36 cellular contexts compared by ENCODE assay signal in genomic region chrX:147675819-147676218, GRCh38.
"Had no signal": no experiment of that assay in that cellular context is flagged by ENCODE, and none has a peak within 500 bp of the region (broad histone marks: within the 10 kb centered on the region; RNA-seq: fewer than 3 reads in every experiment).

No MANE protein-coding gene starts in this region.

- H3K9me3 ChIP-seq: MG63 had no signal

- DNase-seq: activated CD4-positive, alpha-beta memory T cell treated with anti-CD3 and anti-CD28 coated beads, Interleukin-2, amount 10 ng/mL, durations not matched to agents 7 days and 5 days; activated CD4-positive, alpha-beta T cell treated with anti-CD3 and anti-CD28 coated beads for 1 hour; activated CD4-positive, alpha-beta T cell treated with anti-CD3 and anti-CD28 coated beads for 48 hours; activated CD4-positive, CD25-positive, alpha-beta regulatory T cell; activated CD8-positive, alpha-beta memory T cell treated with anti-CD3 and anti-CD28 coated beads for 24 hours; activated CD8-positive, alpha-beta memory T cell treated with anti-CD3 and anti-CD28 coated beads, Interleukin-2, amount 10 ng/mL, durations not matched to agents 7 days and 5 days; activated CD8-positive, alpha-beta memory T cell treated with anti-CD3 and anti-CD28 coated beads, Interleukin-2, amount 50 U/mL, for 48 hours; activated effector memory CD4-positive, alpha-beta T cell treated with Interleukin-2 at 50 U/mL for 16 hours; activated naive CD4-positive, alpha-beta T cell treated with anti-CD3 and anti-CD28 coated beads, Interleukin-2, amount 10 ng/mL, durations not matched to agents 7 days and 5 days; activated naive CD8-positive, alpha-beta T cell treated with anti-CD3 and anti-CD28 coated beads, Interleukin-2, amount 50 U/mL, for 24 hours; activated T-cell treated with anti-CD3 and anti-CD28 coated beads, Interleukin-2, amount 50 U/mL, for 48 hours; anterior cingulate cortex; caudate nucleus; cerebellar nuclear complex; MG63; NCI-H1092 treated with DMSO at 0.1 percent for 48 hours; NCI-H1417; NCI-H146; NCI-H187; NCI-H2029 treated with DMSO at 0.1 percent for 48 hours; NCI-H2107; NCI-H2171; NCI-H510A; NCI-H526; NCI-H748 treated with DMSO at 0.1 percent for 48 hours; PC-9; SIG-M5; SW 1271; T-helper 1 cell; T1000; WERI-Rb-1 had no signal

- H3K27me3 Mint-ChIP-seq: activated CD4-positive, alpha-beta memory T cell treated with anti-CD3 and anti-CD28 coated beads, Interleukin-2, amount 10 ng/mL, durations not matched to agents 7 days and 5 days; activated CD8-positive, alpha-beta memory T cell treated with anti-CD3 and anti-CD28 coated beads, Interleukin-2, amount 10 ng/mL, durations not matched to agents 7 days and 5 days; activated naive CD4-positive, alpha-beta T cell treated with anti-CD3 and anti-CD28 coated beads, Interleukin-2, amount 10 ng/mL, durations not matched to agents 7 days and 5 days; activated naive CD8-positive, alpha-beta T cell; activated naive CD8-positive, alpha-beta T cell treated with anti-CD3 and anti-CD28 coated beads, Interleukin-2, amount 50 U/mL, for 24 hours had no signal

- H3K27me3 ChIP-seq: MG63 had no signal

- H3K27ac Mint-ChIP-seq: activated CD4-positive, alpha-beta memory T cell treated with anti-CD3 and anti-CD28 coated beads, Interleukin-2, amount 10 ng/mL, durations not matched to agents 7 days and 5 days; activated CD8-positive, alpha-beta memory T cell treated with anti-CD3 and anti-CD28 coated beads, Interleukin-2, amount 10 ng/mL, durations not matched to agents 7 days and 5 days; activated naive CD4-positive, alpha-beta T cell treated with anti-CD3 and anti-CD28 coated beads, Interleukin-2, amount 10 ng/mL, durations not matched to agents 7 days and 5 days; activated naive CD8-positive, alpha-beta T cell; activated naive CD8-positive, alpha-beta T cell treated with anti-CD3 and anti-CD28 coated beads, Interleukin-2, amount 50 U/mL, for 24 hours; brain had no signal

- H3K36me3 ChIP-seq: MG63, WERI-Rb-1 had no signal

- H3K4me3 Mint-ChIP-seq: activated CD4-positive, alpha-beta memory T cell treated with anti-CD3 and anti-CD28 coated beads, Interleukin-2, amount 10 ng/mL, durations not matched to agents 7 days and 5 days; activated CD8-positive, alpha-beta memory T cell treated with anti-CD3 and anti-CD28 coated beads, Interleukin-2, amount 10 ng/mL, durations not matched to agents 7 days and 5 days; activated naive CD4-positive, alpha-beta T cell treated with anti-CD3 and anti-CD28 coated beads, Interleukin-2, amount 10 ng/mL, durations not matched to agents 7 days and 5 days; activated naive CD8-positive, alpha-beta T cell; activated naive CD8-positive, alpha-beta T cell treated with anti-CD3 and anti-CD28 coated beads, Interleukin-2, amount 50 U/mL, for 24 hours; brain had no signal

- H3K36me3 Mint-ChIP-seq: activated CD8-positive, alpha-beta memory T cell treated with anti-CD3 and anti-CD28 coated beads, Interleukin-2, amount 10 ng/mL, durations not matched to agents 7 days and 5 days; activated naive CD4-positive, alpha-beta T cell treated with anti-CD3 and anti-CD28 coated beads, Interleukin-2, amount 10 ng/mL, durations not matched to agents 7 days and 5 days; activated naive CD8-positive, alpha-beta T cell; brain had no signal

- H3K4me3 ChIP-seq: MG63, PC-9 had no signal

- H3K9me3 Mint-ChIP-seq: activated CD4-positive, alpha-beta memory T cell treated with anti-CD3 and anti-CD28 coated beads, Interleukin-2, amount 10 ng/mL, durations not matched to agents 7 days and 5 days; activated naive CD8-positive, alpha-beta T cell treated with anti-CD3 and anti-CD28 coated beads, Interleukin-2, amount 50 U/mL, for 24 hours; brain had no signal

- H3K4me1 Mint-ChIP-seq: activated CD4-positive, alpha-beta memory T cell treated with anti-CD3 and anti-CD28 coated beads, Interleukin-2, amount 10 ng/mL, durations not matched to agents 7 days and 5 days; activated CD8-positive, alpha-beta memory T cell treated with anti-CD3 and anti-CD28 coated beads, Interleukin-2, amount 10 ng/mL, durations not matched to agents 7 days and 5 days; activated naive CD4-positive, alpha-beta T cell treated with anti-CD3 and anti-CD28 coated beads, Interleukin-2, amount 10 ng/mL, durations not matched to agents 7 days and 5 days; activated naive CD8-positive, alpha-beta T cell treated with anti-CD3 and anti-CD28 coated beads, Interleukin-2, amount 50 U/mL, for 24 hours; brain had no signal

- H2AFZ ChIP-seq: PC-9 had no signal

- ATAC-seq: activated CD8-positive, alpha-beta memory T cell treated with anti-CD3 and anti-CD28 coated beads, Interleukin-2, amount 10 ng/mL, durations not matched to agents 7 days and 5 days; activated naive CD8-positive, alpha-beta T cell treated with anti-CD3 and anti-CD28 coated beads, Interleukin-2, amount 50 U/mL, for 24 hours; Right ventricle myocardium inferior; SK-N-SH treated with all-trans-retinoic acid at 6 μM for 48 hours had no signal

- H3K4me2 ChIP-seq: PC-9 had no signal

- H3K27ac ChIP-seq: PC-9, RWPE1, WERI-Rb-1 had no signal
